10 cellular contexts compared by ENCODE assay signal in the genomic region with DNA sequence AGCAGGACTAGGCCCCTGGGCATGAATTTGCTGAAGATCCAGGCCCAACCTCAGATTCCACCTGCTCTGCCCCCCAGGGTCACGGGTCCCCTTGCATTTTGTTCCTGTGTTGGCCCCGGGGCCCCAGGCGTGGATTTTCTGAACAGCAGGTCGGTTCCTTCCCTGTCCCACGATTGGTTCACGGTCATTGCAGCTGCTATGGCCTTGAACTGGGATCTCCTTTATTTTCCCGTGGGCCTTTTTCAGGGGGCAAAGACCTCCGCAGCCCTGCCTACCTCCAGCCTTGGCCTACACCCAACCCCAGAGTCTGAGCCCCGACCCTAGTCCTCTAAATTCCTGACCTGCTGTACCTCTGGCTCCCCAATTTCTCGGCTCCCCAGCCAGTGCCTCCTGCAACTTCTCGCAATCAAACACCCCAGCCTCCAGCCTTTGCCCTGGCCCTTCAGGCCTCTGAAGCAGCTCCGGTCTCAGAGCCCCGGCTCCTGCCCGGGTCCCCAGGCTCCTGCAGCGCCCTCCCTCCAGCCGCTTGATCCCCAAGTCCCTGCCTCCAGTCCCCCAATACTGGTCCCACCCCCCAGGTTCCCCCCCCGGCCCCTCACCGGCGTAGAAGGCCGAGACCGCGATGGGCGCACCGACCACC. TPM values are rescaled to one million over a fixed set of nuclear protein-coding genes. Genes with fewer than 3 reads are reported as not detected.
DNase-seq lines count a peak whose midpoint lies in the region; ATAC-seq, FAIRE-seq and TF ChIP-seq lines count a peak whose summit lies in the region.
"Not testable (repeated sequence)": the region's sequence is repeated elsewhere in the genome, so short reads cannot be mapped to it uniquely, and the experiment has no call there.
"Had no signal": no experiment of that assay in that cellular context is flagged by ENCODE, and none has a peak within 500 bp of the region (broad histone marks: within the 10 kb centered on the region; RNA-seq: fewer than 3 reads in every experiment).

No MANE protein-coding gene starts in this region.

- TF ChIP-seq POLR2A in A549 (IDR thresholded peaks at IDR 0.05; ENCODE audit: low read length); Peyer's patch (IDR thresholded peaks at IDR 0.05): not testable (repeated sequence)

- not testable (repeated sequence) for DNase-seq in A549 (ENCODE audit: low read depth in 1 of 2, low spot score in 1 of 2); HAP-1 (ENCODE audit: low spot score in 2 of 2); Peyer's patch; activated T-cell treated with anti-CD3 and anti-CD28 coated beads, Interleukin-2, amount 50 U/mL, for 72 hours; colonic mucosa; right atrium auricular region (ENCODE audit: low spot score)
- peak in 2 of 9 donors; percentile 16 to 31 for DNase-seq in naive thymus-derived CD4-positive, alpha-beta T cell

- intact Hi-C loops in colonic mucosa (cut with DNase I); naive thymus-derived CD4-positive, alpha-beta T cell (cut with micrococcal nuclease): not testable (repeated sequence)

- CTCF ChIA-PET in A549 (lab: Yijun Ruan, JAX), result interaction anchor here (0.9 to 1.0 kb wide), 2 partner anchors 323 to 345 kb away, joined by 3 read pairs; no protein-coding TSS in a partner anchor
- CTCF ChIA-PET in naive thymus-derived CD4-positive, alpha-beta T cell (lab: Charles Lee), result not testable (repeated sequence)

- H3K9me3 Mint-ChIP-seq in activated T-cell treated with anti-CD3 and anti-CD28 coated beads, Interleukin-2, amount 50 U/mL, for 72 hours; naive thymus-derived CD4-positive, alpha-beta T cell; stimulated activated memory B cell treated with anti-CD40 and anti-IgM and Interleukin-4, amounts not matched to agents 10 μg/mL and 1 μg/mL and 100 μg/mL, for 72 hours: not testable (repeated sequence)

- H3K9me3 ChIP-seq in A549; HAP-1; Peyer's patch; colonic mucosa; right atrium auricular region; naive thymus-derived CD4-positive, alpha-beta T cell (ENCODE audit: control insufficient read depth in 2 of 3, low read length in 3 of 3): not testable (repeated sequence)

- H3K4me3 Mint-ChIP-seq in activated T-cell treated with anti-CD3 and anti-CD28 coated beads, Interleukin-2, amount 50 U/mL, for 72 hours, result peak overlapping the region; percentile 85 to 87
- H3K4me3 Mint-ChIP-seq in naive thymus-derived CD4-positive, alpha-beta T cell, result peak overlapping the region; percentile 67 to 89 (median 86)
- peak overlapping the region; percentile 77 for H3K4me3 Mint-ChIP-seq in stimulated activated memory B cell treated with anti-CD40 and anti-IgM and Interleukin-4, amounts not matched to agents 10 μg/mL and 1 μg/mL and 100 μg/mL, for 72 hours

- not testable (repeated sequence) for H3K4me1 ChIP-seq in A549; colonic mucosa; right atrium auricular region; naive thymus-derived CD4-positive, alpha-beta T cell (ENCODE audit: control insufficient read depth in 2 of 2, insufficient read depth in 2 of 2, low read length in 2 of 2)
- H3K4me1 ChIP-seq in HAP-1, result peaks cover 11% of the 10 kb centered on the region
- H3K4me1 ChIP-seq in Peyer's patch, result peaks cover 0 to 23% (median 4%) of the 10 kb centered on the region in 4 donors

- not testable (repeated sequence) for H3K27me3 ChIP-seq in HAP-1 (ENCODE audit: low read depth); Peyer's patch; colonic mucosa; right atrium auricular region; naive thymus-derived CD4-positive, alpha-beta T cell (ENCODE audit: control insufficient read depth in 2 of 2, insufficient read depth in 2 of 2, low read length in 2 of 2)

- peaks cover 15% of the 10 kb centered on the region; the same call in 1 of the 2 replicates for H3K36me3 ChIP-seq in HAP-1 (replicated peaks)
- H3K36me3 ChIP-seq in Peyer's patch; colonic mucosa; right atrium auricular region; naive thymus-derived CD4-positive, alpha-beta T cell (ENCODE audit: control insufficient read depth in 2 of 3, insufficient read depth in 3 of 3, low read length in 3 of 3): not testable (repeated sequence)

- H3K4me3 ChIP-seq in A549, result peak overlapping the region; percentile 49
- peak overlapping the region; percentile 46 for H3K4me3 ChIP-seq in HAP-1
- H3K4me3 ChIP-seq in Peyer's patch, result peak overlapping the region; percentile 38 to 75 (median 70)
- peak overlapping the region; percentile 51 for H3K4me3 ChIP-seq in colonic mucosa
- peak overlapping the region; percentile 37 to 60 for H3K4me3 ChIP-seq in right atrium auricular region
- peak overlapping the region; percentile 70 for H3K4me3 ChIP-seq in naive thymus-derived CD4-positive, alpha-beta T cell (ENCODE audit: low read length)

- H3K9ac ChIP-seq in colonic mucosa (ENCODE audit: low read depth in 2 of 2, low read length in 2 of 2), result peak overlapping the region in 1 of 2 donors; percentile 73

- H3K4me2 ChIP-seq in A549, result peak overlapping the region; percentile 64

- POLR2A ChIA-PET in A549 (lab: Yijun Ruan, JAX), result not testable (repeated sequence)
- POLR2A ChIA-PET in naive thymus-derived CD4-positive, alpha-beta T cell (lab: Charles Lee), result interaction anchor here (0.9 to 1.2 kb wide), 3 partner anchors 12 to 302 kb away, joined by 3 read pairs; a partner anchor contains a TSS

- in situ Hi-C loops in HAP-1 (cut with MboI; ENCODE audit: low sequenced_read_pairs), result not testable (repeated sequence)

- peaks cover 27% of the 10 kb centered on the region for H3K4me1 Mint-ChIP-seq in activated T-cell treated with anti-CD3 and anti-CD28 coated beads, Interleukin-2, amount 50 U/mL, for 72 hours (ENCODE audit: low read depth)
- peaks cover 13 to 26% (median 21%) of the 10 kb centered on the region in 7 donors for H3K4me1 Mint-ChIP-seq in naive thymus-derived CD4-positive, alpha-beta T cell
- peaks cover 33% of the 10 kb centered on the region for H3K4me1 Mint-ChIP-seq in stimulated activated memory B cell treated with anti-CD40 and anti-IgM and Interleukin-4, amounts not matched to agents 10 μg/mL and 1 μg/mL and 100 μg/mL, for 72 hours

- WGBS in A549 (ENCODE audit: missing lambda C conversion rate), result 85% methylated on average over 13 of the region's 24 CpGs

- not testable (repeated sequence) for H3K36me3 Mint-ChIP-seq in activated T-cell treated with anti-CD3 and anti-CD28 coated beads, Interleukin-2, amount 50 U/mL, for 72 hours (ENCODE audit: insufficient read depth in 2 of 2); naive thymus-derived CD4-positive, alpha-beta T cell; stimulated activated memory B cell treated with anti-CD40 and anti-IgM and Interleukin-4, amounts not matched to agents 10 μg/mL and 1 μg/mL and 100 μg/mL, for 72 hours

- not testable (repeated sequence) for TF ChIP-seq CTCF in A549 (IDR thresholded peaks at IDR 0.05); Peyer's patch (IDR thresholded peaks at IDR 0.05); colonic mucosa (IDR thresholded peaks at IDR 0.05); right atrium auricular region (IDR thresholded peaks at IDR 0.05)

- ATAC-seq in A549, result peak; percentile 54 to 58; a peak in 5 of 6 replicates
- ATAC-seq in activated T-cell treated with anti-CD3 and anti-CD28 coated beads, Interleukin-2, amount 50 U/mL, for 72 hours (replicated peaks in 1 of 2), result peak; percentile 22 to 33
- ATAC-seq in naive thymus-derived CD4-positive, alpha-beta T cell, result peak; percentile 3
- peak; percentile 21 for ATAC-seq in stimulated activated memory B cell treated with anti-CD40 and anti-IgM and Interleukin-4, amounts not matched to agents 10 μg/mL and 1 μg/mL and 100 μg/mL, for 72 hours

- H3K27ac Mint-ChIP-seq in activated T-cell treated with anti-CD3 and anti-CD28 coated beads, Interleukin-2, amount 50 U/mL, for 72 hours, result not testable (repeated sequence)
- H3K27ac Mint-ChIP-seq in naive thymus-derived CD4-positive, alpha-beta T cell, result peak overlapping the region; percentile 23 to 90 (median 78)
- H3K27ac Mint-ChIP-seq in stimulated activated memory B cell treated with anti-CD40 and anti-IgM and Interleukin-4, amounts not matched to agents 10 μg/mL and 1 μg/mL and 100 μg/mL, for 72 hours, result peak overlapping the region; percentile 61

- not testable (repeated sequence) for TF ChIP-seq EP300 in A549 (IDR thresholded peaks at IDR 0.05)

- not testable (repeated sequence) for H3K27me3 Mint-ChIP-seq in activated T-cell treated with anti-CD3 and anti-CD28 coated beads, Interleukin-2, amount 50 U/mL, for 72 hours (ENCODE audit: low read depth); stimulated activated memory B cell treated with anti-CD40 and anti-IgM and Interleukin-4, amounts not matched to agents 10 μg/mL and 1 μg/mL and 100 μg/mL, for 72 hours
- H3K27me3 Mint-ChIP-seq in naive thymus-derived CD4-positive, alpha-beta T cell, result peaks cover 0 to 14% (median 0%) of the 10 kb centered on the region in 5 donors

- not testable (repeated sequence) for TF ChIP-seq RAD21 in A549 (conservative IDR thresholded peaks at IDR 0.05 in 1 of 2, IDR thresholded peaks at IDR 0.05 in 1 of 2)

- peak overlapping the region; percentile 59 to 81 for H3K27ac ChIP-seq in A549
- peak overlapping the region in 2 of 4 donors; percentile 39 to 55 for H3K27ac ChIP-seq in Peyer's patch
- H3K27ac ChIP-seq in colonic mucosa, result not testable (repeated sequence)
- H3K27ac ChIP-seq in right atrium auricular region, result peak overlapping the region; percentile 55 to 62
- H3K27ac ChIP-seq in naive thymus-derived CD4-positive, alpha-beta T cell (ENCODE audit: low read depth, low read length), result peak overlapping the region; percentile 58

- FAIRE-seq in A549 (lab: Jason Lieb, UNC), result not testable (repeated sequence)

RNA-seq across cellular contexts. Expression of a gene that starts 12.8 kb away (rescaled TPM):
- polyA plus RNA-seq in A549 (2011; rRNA removed), result 2.5 and 3.5 TPM in 2 replicates
- polyA plus RNA-seq in A549 (2012; cell fraction: cytosol; rRNA removed), result 3.0 and 3.7 TPM in 2 replicates
- polyA plus RNA-seq in A549 (2012; cell fraction: nucleus; rRNA removed), result 8.3 and 10.5 TPM in 2 replicates
- polyA plus RNA-seq in A549 (2017; fragmentation: RNase III; extraction: RNeasy Plus Mini Kit Qiagen cat#74134 plus additional on column Dnase treatment), result 4.0 to 5.2 TPM (median 4.8 TPM) in 3 replicates
- polyA minus RNA-seq in A549 (2011; rRNA and poly(A)+ RNA removed), result 1.9 and 3.0 TPM in 2 replicates
- 100 to 1,000 TPM; 120 to 959 (median 337) TPM for total RNA-seq in Peyer's patch
- 10 to 100 TPM; 12.7 to 18.6 TPM for total RNA-seq in activated T-cell treated with anti-CD3 and anti-CD28 coated beads, Interleukin-2, amount 50 U/mL, for 72 hours
- 100 to 1,000 TPM in 1 of 2 donors, 10 to 100 TPM in 1; 61.7 to 150 TPM for total RNA-seq in colonic mucosa
- 10 to 100 TPM; 37.9 to 38.1 TPM for total RNA-seq in right atrium auricular region
- total RNA-seq in naive thymus-derived CD4-positive, alpha-beta T cell, result 10 to 100 TPM in 4 of 5 experiments, 1 to 10 TPM in 1; 9.2 to 70.8 (median 19.6) TPM
- polyA plus RNA-seq in naive thymus-derived CD4-positive, alpha-beta T cell, result 10 to 100 TPM in 1 of 2 donors, 1 to 10 TPM in 1; 9.4 to 10.5 TPM

RNA-seq across cellular contexts. Expression of a gene that starts 15.2 kb away (rescaled TPM):
- polyA plus RNA-seq in A549 (2011; rRNA removed) (0.87 and 0.98 TPM in 2 replicates), A549 (2017; fragmentation: RNase III; extraction: RNeasy Plus Mini Kit Qiagen cat#74134 plus additional on column Dnase treatment) (0.30 to 1.0 TPM (median 0.74 TPM) in 3 replicates)
- polyA plus RNA-seq in A549 (2012; cell fraction: cytosol; rRNA removed), result 0.08 TPM in 1 of 2 replicates, not detected in the other
- 0.31 and 1.8 TPM in 2 replicates for polyA plus RNA-seq in A549 (2012; cell fraction: nucleus; rRNA removed)
- 0.92 and 2.1 TPM in 2 replicates for polyA minus RNA-seq in A549 (2011; rRNA and poly(A)+ RNA removed)
- total RNA-seq in Peyer's patch (1 to 10 TPM in 2 of 4 donors, under 1 TPM in 1, not detected in 1; 0.85 to 2.1 (median 1.3) TPM), colonic mucosa (1 to 10 TPM in 1 of 2 donors, under 1 TPM in 1; 0.74 to 3.6 TPM), right atrium auricular region (not detected)
- total RNA-seq in activated T-cell treated with anti-CD3 and anti-CD28 coated beads, Interleukin-2, amount 50 U/mL, for 72 hours, result 1 to 10 TPM in 1 of 2 donors, not detected in 1; 2.7 TPM
- total RNA-seq in naive thymus-derived CD4-positive, alpha-beta T cell, result 1 to 10 TPM in 2 of 5 experiments, under 1 TPM in 2, not detected in 1; 0.88 to 3.0 (median 1.4) TPM
- polyA plus RNA-seq in naive thymus-derived CD4-positive, alpha-beta T cell, result not detected
- total RNA-seq: A172 had no signal

RNA-seq across cellular contexts. Expression of a gene that starts 25.8 kb away (rescaled TPM):
- 0.06 and 0.17 TPM in 2 replicates for polyA plus RNA-seq in A549 (2011; rRNA removed)
- 0.12 TPM in 2 replicates for polyA plus RNA-seq in A549 (2012; cell fraction: cytosol; rRNA removed)
- 0.30 and 0.64 TPM in 2 replicates for polyA plus RNA-seq in A549 (2012; cell fraction: nucleus; rRNA removed)
- 0.09 to 0.18 TPM in 2 of 3 replicates, not detected in the other for polyA plus RNA-seq in A549 (2017; fragmentation: RNase III; extraction: RNeasy Plus Mini Kit Qiagen cat#74134 plus additional on column Dnase treatment)
- 0.29 TPM in 1 of 2 replicates, not detected in the other for polyA minus RNA-seq in A549 (2011; rRNA and poly(A)+ RNA removed)
- total RNA-seq in Peyer's patch, result 100 to 1,000 TPM in 3 of 4 donors, 10 to 100 TPM in 1; 26.4 to 241 (median 178) TPM
- total RNA-seq in activated T-cell treated with anti-CD3 and anti-CD28 coated beads, Interleukin-2, amount 50 U/mL, for 72 hours, result 1 to 10 TPM in 1 of 2 donors, under 1 TPM in 1; 0.25 to 1.2 TPM
- total RNA-seq in colonic mucosa, result 10 to 100 TPM in 1 of 2 donors, 1 to 10 TPM in 1; 7.6 to 12.6 TPM
- 1 to 10 TPM; 1.9 to 2.7 TPM for total RNA-seq in right atrium auricular region
- under 1 TPM; 0.21 to 0.73 (median 0.56) TPM for total RNA-seq in naive thymus-derived CD4-positive, alpha-beta T cell
- polyA plus RNA-seq in naive thymus-derived CD4-positive, alpha-beta T cell, result under 1 TPM in 1 of 2 donors, not detected in 1; 0.38 TPM
- total RNA-seq: lung microvascular endothelial cell had no signal

Comparison
In these comparisons a context has a peak if more than half of its experiments do, and no peak if none do; other contexts are left out.
1. ATAC-seq: peak in every context shown above with its lines; median percentile 56 in A549; 28 in activated T-cell treated with anti-CD3 and anti-CD28 coated beads, Interleukin-2, amount 50 U/mL, for 72 hours; 21 in stimulated activated memory B cell treated with anti-CD40 and anti-IgM and Interleukin-4, amounts not matched to agents 10 μg/mL and 1 μg/mL and 100 μg/mL, for 72 hours; 3 in naive thymus-derived CD4-positive, alpha-beta T cell.